Comparison of ENCODE assay signal across 8 cellular contexts in the genomic region with DNA sequence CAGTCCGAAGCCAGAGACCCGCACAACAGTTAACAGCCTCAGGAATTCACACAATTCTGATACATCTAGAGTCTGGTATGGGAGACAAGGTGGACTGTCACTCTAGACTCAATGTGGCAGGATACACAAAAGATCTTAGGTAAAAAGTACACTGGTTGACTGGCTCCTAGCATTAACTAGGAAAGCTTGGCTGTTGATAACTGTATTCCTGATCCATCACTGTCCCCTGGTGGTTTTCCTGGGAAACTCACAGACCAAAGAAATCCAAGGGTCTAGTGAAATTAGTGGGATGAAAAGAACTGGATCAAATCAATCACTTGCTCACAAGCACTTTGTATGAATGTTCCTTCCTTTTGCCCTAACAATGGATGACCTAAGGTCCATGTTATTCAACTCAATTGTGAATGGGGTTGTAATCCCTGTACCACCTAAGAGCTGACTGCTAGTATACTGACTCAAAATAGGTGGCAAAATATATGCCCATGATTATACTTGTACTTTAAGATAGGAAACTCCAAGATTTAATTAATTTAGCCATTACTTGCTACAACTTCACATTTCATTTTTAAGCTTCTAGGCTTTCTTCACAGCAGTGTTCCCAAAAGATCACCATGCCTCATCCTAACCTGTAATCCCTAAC. TPM values are rescaled to one million over a fixed set of nuclear protein-coding genes. Genes with fewer than 3 reads are reported as not detected.
DNase-seq lines count a peak whose midpoint lies in the region; ATAC-seq and TF ChIP-seq lines count a peak whose summit lies in the region.

No MANE protein-coding gene starts in this region.

- H2AFZ ChIP-seq in PC-3 (ENCODE audit: low read length): no peak overlapping the region

- TF ChIP-seq CTCF in PC-3 (conservative IDR thresholded peaks at IDR 0.05; ENCODE audit: low read depth, low read length): peak; percentile 87
- peak in 3 of 4 experiments; percentile 48 to 58 (median 57) for TF ChIP-seq CTCF in gastroesophageal sphincter (IDR thresholded peaks at IDR 0.05)
- peak in 5 of 6 experiments; percentile 18 to 60 (median 52) for TF ChIP-seq CTCF in thyroid gland (IDR thresholded peaks at IDR 0.05)

- H4K20me1 ChIP-seq in PC-3 (ENCODE audit: low read length): no peaks in the 10 kb centered on the region

- no peaks in the 10 kb centered on the region for H3K79me2 ChIP-seq in PC-3 (ENCODE audit: low read length)

- POLR2A ChIA-PET in PC-3 (lab: Charles Lee; ENCODE audit: unreplicated experiment): no interaction called here

- intact Hi-C loops in PC-3 (cut with micrococcal nuclease): loop anchor here (1.0 kb wide), 1 partner anchor 117 kb away; no protein-coding TSS in a partner anchor
- intact Hi-C loops in thyroid gland (cut with DNase I): no loop called here
- intact Hi-C loops in Right ventricle myocardium inferior (cut with DNase I): loop anchor here (2.0 kb wide), 1 partner anchor 116 kb away; no protein-coding TSS in a partner anchor

- no TSS peak for BruUV-seq in PC-3 (replicated peaks; lab: Mats Ljungman, UMichigan)

- CTCF ChIA-PET in PC-3 (lab: Charles Lee): interaction anchor here (0.6 to 0.9 kb wide), 2 partner anchors 41 to 96 kb away, joined by 3 to 7 read pairs; no protein-coding TSS in a partner anchor

- no peak overlapping the region for H3K4me2 ChIP-seq in PC-3 (ENCODE audit: low read length)

- H3K4me3 ChIP-seq in PC-3 (ENCODE audit: low read length) (no peak overlapping the region), gastroesophageal sphincter (no peak overlapping the region), thyroid gland (replicated peaks in 1 of 3) (no peak overlapping the region)

- H3K36me3 ChIP-seq in PC-3 (ENCODE audit: low read depth, low read length): peaks cover 14% of the 10 kb centered on the region; the same call in 1 of the 2 replicates
- H3K36me3 ChIP-seq in gastroesophageal sphincter: peaks cover 3 to 97% of the 10 kb centered on the region in 2 donors
- H3K36me3 ChIP-seq in thyroid gland: peaks cover 29 to 37% of the 10 kb centered on the region in 2 donors

- ATAC-seq in PC-3 (peak; percentile 71), gastroesophageal sphincter (no peak), Right ventricle myocardium inferior (no peak)

- no peak for TF ChIP-seq EP300 in gastroesophageal sphincter (IDR thresholded peaks at IDR 0.05)

- H3K9me3 ChIP-seq in PC-3 (ENCODE audit: low read length): no peaks in the 10 kb centered on the region
- H3K9me3 ChIP-seq in gastroesophageal sphincter: no peaks in the 10 kb centered on the region
- H3K9me3 ChIP-seq in thyroid gland: no peaks in the 10 kb centered on the region

- DNase-seq in NCI-H2081 (lab: John Stamatoyannopoulos, UW) (peak; percentile 18 to 20), NCI-H2081 treated with DMSO at 0.1 percent for 48 hours (lab: John Stamatoyannopoulos, UW) (no peak), PC-3 (peak; percentile 48), thyroid gland (no peak), Right ventricle myocardium inferior (ENCODE audit: missing footprints) (no peak)
- DNase-seq in stimulated activated CD4-positive, alpha-beta T cell treated with anti-CD3 and anti-CD28 coated beads, Interleukin-1b, Interleukin-23, amount 100 ng/mL, for 48 hours: no peak
- DNase-seq in activated CD4-positive, alpha-beta T cell treated with anti-CD3 and anti-CD28 coated beads, Interleukin-2, amount 50 U/mL, for 4 hours: no peak

- no peak for TF ChIP-seq POLR2A in gastroesophageal sphincter (IDR thresholded peaks at IDR 0.05)
- no peak for TF ChIP-seq POLR2A in thyroid gland (IDR thresholded peaks at IDR 0.05)

- H3K4me1 ChIP-seq in PC-3 (ENCODE audit: insufficient read depth, low read length) (no peaks in the 10 kb centered on the region), gastroesophageal sphincter (no peaks in the 10 kb centered on the region), thyroid gland (peaks cover 9 to 31% of the 10 kb centered on the region in 2 donors)

- H3K9ac ChIP-seq in PC-3 (ENCODE audit: low read length): no peak overlapping the region

- H3F3A ChIP-seq in PC-3 (ENCODE audit: low read length, unreplicated experiment): no peaks in the 10 kb centered on the region

- no peaks in the 10 kb centered on the region for H3K9me2 ChIP-seq in PC-3 (replicated peaks; ENCODE audit: low read length)

- H3K27ac ChIP-seq in PC-3 (ENCODE audit: low read length) (no peak overlapping the region), gastroesophageal sphincter (no peak overlapping the region), thyroid gland (peak overlapping the region; percentile 42 to 82 (median 49))

- 100% methylated on average over 1 to 2 of the region's 2 CpGs for WGBS in gastroesophageal sphincter (ENCODE audit: low coverage in 1 of 2), 2 donors
- 81 to 97% methylated on average over 2 of the region's 2 CpGs for WGBS in thyroid gland, 2 donors

- H3K27me3 ChIP-seq in PC-3 (ENCODE audit: low read length) (no peaks in the 10 kb centered on the region), gastroesophageal sphincter (no peaks in the 10 kb centered on the region), thyroid gland (no peaks in the 10 kb centered on the region)

RNA-seq across cellular contexts. Expression of a gene that starts 14.0 kb away (rescaled TPM):
- total RNA-seq in PC-3 (2014; rRNA removed) (138 and 195 TPM in 2 replicates), gastroesophageal sphincter (100 to 1,000 TPM in 3 of 4 donors, 10 to 100 TPM in 1; 81.9 to 302 (median 227) TPM), thyroid gland (1,000 to 10,000 TPM in 1 of 4 donors, 100 to 1,000 TPM in 3; 583 to 1,617 (median 793) TPM), Right ventricle myocardium inferior (87.1 TPM)

RNA-seq across cellular contexts. Expression of a gene that starts 14.4 kb away (rescaled TPM):
- 30.1 and 32.3 TPM in 2 replicates for total RNA-seq in PC-3 (2014; rRNA removed)
- 10 to 100 TPM; 10.6 to 16.3 (median 10.9) TPM for total RNA-seq in gastroesophageal sphincter
- 10 to 100 TPM; 24.6 to 54.9 (median 44.2) TPM for total RNA-seq in thyroid gland
- total RNA-seq in Right ventricle myocardium inferior: 38.4 TPM

RNA-seq across cellular contexts. Expression of a gene that starts 53.1 kb away (rescaled TPM):
- total RNA-seq in PC-3 (2014; rRNA removed) (not detected in 2 replicates), gastroesophageal sphincter (under 1 TPM in 3 of 4 donors, not detected in 1; 0.20 to 0.47 (median 0.27) TPM), thyroid gland (under 1 TPM in 2 of 4 donors, not detected in 2; 0.13 to 0.54 TPM), Right ventricle myocardium inferior (not detected)

Comparison
In these comparisons a context has a peak if more than half of its experiments do, and no peak if none do; other contexts are left out.
1. DNase-seq: peak in NCI-H2081 (2 of 2) and PC-3 (single experiment); none in NCI-H2081 treated with DMSO at 0.1 percent for 48 hours (single experiment), thyroid gland (0 of 2), stimulated activated CD4-positive, alpha-beta T cell treated with anti-CD3 and anti-CD28 coated beads, Interleukin-1b, Interleukin-23, amount 100 ng/mL, for 48 hours (single experiment), activated CD4-positive, alpha-beta T cell treated with anti-CD3 and anti-CD28 coated beads, Interleukin-2, amount 50 U/mL, for 4 hours (0 of 2) and Right ventricle myocardium inferior (single experiment).
2. H3K27ac ChIP-seq: peak in thyroid gland (3 of 3); none in PC-3 (single experiment) and gastroesophageal sphincter (0 of 4).
3. Peak in every context shown above with its lines, with median percentiles within 50 percentile points of each other: CTCF ChIP-seq.